8 cellular contexts compared by ENCODE assay signal in the genomic region with DNA sequence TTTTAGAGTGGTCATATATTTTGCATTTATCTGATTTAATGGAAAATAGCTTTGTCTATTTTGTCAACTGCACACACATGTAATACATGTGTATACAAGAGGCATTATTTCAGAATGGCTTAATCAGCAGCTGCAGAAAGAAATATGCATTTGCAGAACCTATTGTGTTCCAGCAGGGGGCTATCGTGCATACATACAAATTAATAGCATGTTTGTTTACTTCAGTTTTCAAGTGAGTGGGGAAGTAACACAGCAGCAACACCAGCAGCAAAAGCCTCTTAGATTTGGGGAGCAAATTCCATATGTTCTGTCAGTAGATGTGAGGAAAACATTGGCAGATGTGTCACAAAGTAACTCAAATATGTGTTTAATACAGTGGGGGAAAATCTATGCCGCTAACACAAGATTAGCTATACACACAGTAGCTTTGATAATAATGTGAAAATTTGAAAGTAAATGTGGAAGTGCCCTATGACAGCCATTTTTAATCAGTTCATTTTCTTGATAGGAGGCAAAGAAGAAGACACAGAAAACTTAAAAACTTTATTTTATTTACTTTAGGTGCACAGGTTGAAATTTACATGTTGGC.
DNase-seq lines count a peak whose midpoint lies in the region; FAIRE-seq and TF ChIP-seq lines count a peak whose summit lies in the region.

No MANE protein-coding gene starts in this region.

- in situ Hi-C loops in SK-MEL-5 (cut with HindIII; ENCODE audit: low pct_unique_long_range_greater_than_20kb, low sequenced_read_pairs): no loop called here

- no peak for TF ChIP-seq POLR2A in H54 (IDR thresholded peaks at IDR 0.05; ENCODE audit: low read depth, low read length)

- FAIRE-seq in H54 (lab: Jason Lieb, UNC): peak; percentile 57

- peak; percentile 64 for DNase-seq in EH (ENCODE audit: low read depth)
- no peak for DNase-seq in H54 (ENCODE audit: insufficient read length, low spot score)
- DNase-seq in NCI-H1048 (lab: John Stamatoyannopoulos, UW): peak; percentile 11
- DNase-seq in SK-MEL-5 (ENCODE audit: low read depth, low spot score): peak; percentile 63
- DNase-seq in fibroblast of peridontal ligament (ENCODE audit: extremely low read depth): peak; percentile 71
- peak; percentile 89 for DNase-seq in pons (ENCODE audit: low spot score)
- DNase-seq in stimulated activated CD4-positive, alpha-beta T cell treated with anti-CD3 and anti-CD28 coated beads, Interleukin-15, amount 100 ng/mL, for 24 hours: no peak
- DNase-seq in islet precursor cell: no peak

Comparison
In these comparisons a context has a peak if more than half of its experiments do, and no peak if none do; other contexts are left out.
1. DNase-seq: peak in EH (single experiment), NCI-H1048 (single experiment), SK-MEL-5 (single experiment), fibroblast of peridontal ligament (single experiment) and pons (single experiment); none in H54 (single experiment), stimulated activated CD4-positive, alpha-beta T cell treated with anti-CD3 and anti-CD28 coated beads, Interleukin-15, amount 100 ng/mL, for 24 hours (single experiment) and islet precursor cell (single experiment).